Comparison of ENCODE assay signal across 1 cellular context in the genomic region with DNA sequence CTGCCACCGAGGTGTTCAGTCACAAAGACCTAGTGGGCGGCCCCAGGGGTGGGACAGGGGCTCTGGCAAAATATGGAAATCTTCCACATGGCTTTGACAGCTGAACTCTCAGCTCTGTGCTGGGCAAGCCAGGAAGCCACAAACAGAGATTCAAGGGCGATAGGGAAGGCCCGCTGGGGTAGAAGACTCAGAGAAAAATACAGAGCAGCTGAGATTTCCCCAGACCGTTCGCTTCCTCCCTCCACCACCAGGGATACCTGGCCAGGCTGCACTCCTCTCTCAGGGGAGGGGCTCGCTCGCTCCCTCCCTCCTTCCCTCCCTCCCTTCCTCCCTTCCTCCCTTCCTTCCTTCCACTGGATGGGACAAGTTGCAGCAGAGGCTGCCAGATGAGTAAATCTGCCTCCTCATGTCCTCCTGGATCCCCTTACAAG.
TF ChIP-seq lines count a peak whose summit lies in the region.

No MANE protein-coding gene starts in this region.

TF ChIP-seq in IMR-90, 13 proteins besides CTCF, POLR2A, EP300 and RAD21 (continued from another document):
- TF ChIP-seq, protein P1, sequence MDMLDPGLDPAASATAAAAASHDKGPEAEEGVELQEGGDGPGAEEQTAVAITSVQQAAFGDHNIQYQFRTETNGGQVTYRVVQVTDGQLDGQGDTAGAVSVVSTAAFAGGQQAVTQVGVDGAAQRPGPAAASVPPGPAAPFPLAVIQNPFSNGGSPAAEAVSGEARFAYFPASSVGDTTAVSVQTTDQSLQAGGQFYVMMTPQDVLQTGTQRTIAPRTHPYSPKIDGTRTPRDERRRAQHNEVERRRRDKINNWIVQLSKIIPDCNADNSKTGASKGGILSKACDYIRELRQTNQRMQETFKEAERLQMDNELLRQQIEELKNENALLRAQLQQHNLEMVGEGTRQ (IDR thresholded peaks at IDR 0.05; ENCODE audit: low read depth, low read length), result no peak
- no peak for TF ChIP-seq MAZ (IDR thresholded peaks at IDR 0.05; ENCODE audit: borderline replicate concordance, low read depth, low read length)
- TF ChIP-seq MXI1 (IDR thresholded peaks at IDR 0.05; ENCODE audit: borderline replicate concordance, low read depth, low read length), result no peak
TF ChIP-seq in IMR-90: peak in this region for 0.
